Comparison of ENCODE assay signal across 8 cellular contexts in genomic region chr1:32870615-32871363, GRCh38. TPM values are rescaled to one million over a fixed set of nuclear protein-coding genes. Genes with fewer than 3 reads are reported as not detected.
A peak's percentile ranks its signal among the peaks of the same experiment; 100 is the strongest.
DNase-seq lines count a peak whose midpoint lies in the region; ATAC-seq, FAIRE-seq and TF ChIP-seq lines count a peak whose summit lies in the region.

TSS of gene FNDC5 (minus strand) at chr1:32870912.

- TF ChIP-seq POLR2A in gastroesophageal sphincter (IDR thresholded peaks at IDR 0.05), result no peak

- H3K27me3 Mint-ChIP-seq in T-cell, result peaks cover 43 to 60% of the 10 kb centered on the region in 2 donors
- H3K27me3 Mint-ChIP-seq in osteocyte (ENCODE audit: unreplicated experiment), result peaks cover 6% of the 10 kb centered on the region

- peak within 1 kb of the TSS; percentile 46 to 61 for H3K4me3 ChIP-seq in gastroesophageal sphincter

- peaks cover 0 to 42% (median 17%) of the 10 kb centered on the region in 3 donors for H3K4me1 ChIP-seq in gastroesophageal sphincter

- CTCF ChIA-PET in T-cell (lab: Charles Lee), result interaction anchor here in 1 of 2 donors (0.6 to 1.6 kb wide), 2 partner anchors 158 to 351 kb away, joined by 3 to 11 read pairs; no protein-coding TSS in a partner anchor

- DNase-seq in G401 (ENCODE audit: low spot score) (no peak), T-cell (no peak), osteocyte (ENCODE audit: extremely low spot score, unreplicated experiment) (no peak), ACHN (no peak), RCC 7860 (ENCODE audit: low spot score) (no peak), NCI-H2196 (lab: John Stamatoyannopoulos, UW; ENCODE audit: unreplicated experiment) (no peak)

- peak within 1 kb of the TSS in 3 of 4 donors; percentile 63 to 71 (median 66) for H3K27ac ChIP-seq in gastroesophageal sphincter

- H3K4me3 Mint-ChIP-seq in T-cell, result peak within 1 kb of the TSS; percentile 60 to 68 (median 66)
- H3K4me3 Mint-ChIP-seq in osteocyte (ENCODE audit: unreplicated experiment), result peak within 1 kb of the TSS; percentile 72

- POLR2A ChIA-PET in T-cell (lab: Charles Lee), result no interaction called here

- H3K9me3 ChIP-seq in gastroesophageal sphincter, result no peaks in the 10 kb centered on the region

- H3K36me3 ChIP-seq in gastroesophageal sphincter, result peaks cover 0 to 13% of the 10 kb centered on the region in 2 donors

- H3K9me3 Mint-ChIP-seq in T-cell (no peaks in the 10 kb centered on the region), osteocyte (ENCODE audit: unreplicated experiment) (no peaks in the 10 kb centered on the region)

- TF ChIP-seq EP300 in gastroesophageal sphincter (IDR thresholded peaks at IDR 0.05), result no peak

- in situ Hi-C loops in G401 (cut with HindIII; ENCODE audit: low sequenced_read_pairs) (no loop called here), ACHN (cut with HindIII; ENCODE audit: low pct_ligation_motif_present, low pct_unique_long_range_greater_than_20kb, low sequenced_read_pairs) (no loop called here)

- 0% methylated on average over 8 of the region's 99 CpGs; no CpG with 5 or more reads in 1 of the 2 donors for WGBS in gastroesophageal sphincter (ENCODE audit: low coverage in 1 of 2), 2 donors

- peaks cover 13 to 24% (median 23%) of the 10 kb centered on the region in 3 donors for H3K4me1 Mint-ChIP-seq in T-cell
- H3K4me1 Mint-ChIP-seq in osteocyte (ENCODE audit: unreplicated experiment), result peaks cover 33% of the 10 kb centered on the region

- peaks cover 7% of the 10 kb centered on the region for H3K27me3 ChIP-seq in gastroesophageal sphincter

- H3K27ac Mint-ChIP-seq in T-cell, result no peak within 1 kb of the TSS
- H3K27ac Mint-ChIP-seq in osteocyte (ENCODE audit: unreplicated experiment), result peak within 1 kb of the TSS; percentile 52

- no peak for TF ChIP-seq CTCF in gastroesophageal sphincter (IDR thresholded peaks at IDR 0.05)
- no peak for TF ChIP-seq CTCF in osteocyte (IDR thresholded peaks at IDR 0.05)

- FAIRE-seq in RCC 7860 (lab: Jason Lieb, UNC), result no peak

- ATAC-seq in T-cell (replicated peaks in 1 of 4) (peak in 3 of 4 experiments; percentile 24 to 45 (median 43)), gastroesophageal sphincter (peak; percentile 65), HG02678 (IDR thresholded peaks at IDR 0.05; ENCODE audit: unreplicated experiment) (no peak)

- H3K36me3 Mint-ChIP-seq in T-cell (peaks cover 27% of the 10 kb centered on the region), osteocyte (ENCODE audit: unreplicated experiment) (peaks cover 3% of the 10 kb centered on the region)

RNA-seq across cellular contexts. Expression of gene FNDC5, which starts in this region (rescaled TPM):
- 39.4 and 56.4 TPM in 2 replicates for total RNA-seq in G401 (2014; rRNA removed; shearing (Covaris generic))
- total RNA-seq in T-cell (not detected), gastroesophageal sphincter (10 to 100 TPM in 2 of 4 donors, 1 to 10 TPM in 2; 7.3 to 11.3 (median 8.9) TPM), osteocyte (2.0 and 3.2 TPM in 2 replicates)

Comparison
In these comparisons a context has a peak if more than half of its experiments do, and no peak if none do; other contexts are left out.
1. Peak in ATAC-seq in T-cell; RNA of the gene not detected or under 1 TPM.